In genomic region chr1:21503706-21504377, GRCh38 we compare ENCODE assay signal across 19 cellular contexts. TPM values are rescaled to one million over a fixed set of nuclear protein-coding genes. Genes with fewer than 3 reads are reported as not detected.
"Had no signal": no experiment of that assay in that cellular context is flagged by ENCODE, and none has a peak within 500 bp of the region (broad histone marks: within the 10 kb centered on the region; RNA-seq: fewer than 3 reads in every experiment).

No MANE protein-coding gene starts in this region.

- H3K27ac ChIP-seq: gastrocnemius medialis, heart left ventricle, left ventricle myocardium inferior, tibial nerve, vagina had no signal

- H3K9me3 ChIP-seq: gastrocnemius medialis, tibial nerve, vagina had no signal

- H3K27me3 ChIP-seq: vagina had no signal

- H3K4me3 ChIP-seq: gastrocnemius medialis, heart left ventricle, left ventricle myocardium inferior, tibial nerve, vagina had no signal

- H3K9me3 Mint-ChIP-seq: activated naive CD4-positive, alpha-beta T cell treated with anti-CD3 and anti-CD28 coated beads, Interleukin-2, amount 50 U/mL, for 24 hours had no signal

- ATAC-seq: gastrocnemius medialis; naive thymus-derived CD8-positive, alpha-beta T cell had no signal

- H3K36me3 Mint-ChIP-seq: activated naive CD4-positive, alpha-beta T cell treated with anti-CD3 and anti-CD28 coated beads, Interleukin-2, amount 50 U/mL, for 24 hours had no signal

- H3K4me3 Mint-ChIP-seq: activated naive CD4-positive, alpha-beta T cell treated with anti-CD3 and anti-CD28 coated beads, Interleukin-2, amount 50 U/mL, for 24 hours; naive thymus-derived CD8-positive, alpha-beta T cell had no signal

- DNase-seq: activated CD4-positive, CD25-positive, alpha-beta regulatory T cell; activated CD8-positive, alpha-beta memory T cell treated with anti-CD3 and anti-CD28 coated beads for 24 hours; activated CD8-positive, alpha-beta memory T cell treated with anti-CD3 and anti-CD28 coated beads, Interleukin-2, amount 50 U/mL, for 48 hours; activated gamma-delta T cell; activated T-cell treated with anti-CD3 and anti-CD28 coated beads, Interleukin-2, amount 50 U/mL, for 48 hours; gastrocnemius medialis; heart left ventricle; left ventricle myocardium inferior; retina; stimulated activated CD4-positive, alpha-beta T cell treated with anti-CD3 and anti-CD28 coated beads, Interleukin-1b, Interleukin-23, amount 100 ng/mL, for 48 hours; stimulated activated CD8-positive, alpha-beta memory T cell treated with anti-CD3 and anti-CD28 coated beads, Interleukin-4, amount 100 ng/mL, for 48 hours; stimulated activated naive CD4-positive, alpha-beta T cell treated with Interleukin-2 at 50 U/mL for 16 hours; T1000 had no signal

- H3K36me3 ChIP-seq: gastrocnemius medialis, heart left ventricle, left ventricle myocardium inferior, tibial nerve, vagina had no signal

- H3K27ac Mint-ChIP-seq: activated naive CD4-positive, alpha-beta T cell treated with anti-CD3 and anti-CD28 coated beads, Interleukin-2, amount 50 U/mL, for 24 hours; naive thymus-derived CD8-positive, alpha-beta T cell had no signal

RNA-seq across cellular contexts. Expression of gene ALPL, which starts 5.4 kb away (rescaled TPM):
- total RNA-seq: bronchial epithelial cell; naive thymus-derived CD8-positive, alpha-beta T cell; T-helper 1 cell treated with Interleukin-12 subunit alpha and Interleukin-12 subunit beta and Interleukin-4 antibody, amounts not matched to agents 30 ng/mL and 1 ng/mL, for 36 hours had no signal
- polyA plus RNA-seq: naive thymus-derived CD8-positive, alpha-beta T cell had no signal
